ENCODE assay signal across 1 cellular context in the genomic region with DNA sequence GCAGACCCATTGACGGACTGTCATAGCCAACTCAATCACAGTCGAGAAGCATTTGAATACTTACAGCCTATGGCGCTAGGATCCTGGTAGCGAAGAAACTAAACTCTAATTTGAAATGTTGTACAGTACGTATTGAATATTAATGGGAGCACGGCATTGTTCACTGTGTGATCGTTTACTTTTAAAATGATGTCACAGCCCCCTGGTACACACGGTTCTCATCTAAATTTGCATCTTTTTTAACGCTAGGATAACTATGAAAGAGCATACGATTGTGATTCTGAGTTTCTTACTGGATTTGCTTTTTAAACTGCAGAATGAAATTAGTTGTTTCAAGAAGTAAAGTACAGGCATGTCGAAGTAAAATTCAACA.
TF ChIP-seq lines count a peak whose summit lies in the region.

No MANE protein-coding gene starts in this region.

TF ChIP-seq in GM12878, 131 proteins besides CTCF, POLR2A, EP300 and RAD21 (continued from another document):
- TF ChIP-seq, protein P1, sequence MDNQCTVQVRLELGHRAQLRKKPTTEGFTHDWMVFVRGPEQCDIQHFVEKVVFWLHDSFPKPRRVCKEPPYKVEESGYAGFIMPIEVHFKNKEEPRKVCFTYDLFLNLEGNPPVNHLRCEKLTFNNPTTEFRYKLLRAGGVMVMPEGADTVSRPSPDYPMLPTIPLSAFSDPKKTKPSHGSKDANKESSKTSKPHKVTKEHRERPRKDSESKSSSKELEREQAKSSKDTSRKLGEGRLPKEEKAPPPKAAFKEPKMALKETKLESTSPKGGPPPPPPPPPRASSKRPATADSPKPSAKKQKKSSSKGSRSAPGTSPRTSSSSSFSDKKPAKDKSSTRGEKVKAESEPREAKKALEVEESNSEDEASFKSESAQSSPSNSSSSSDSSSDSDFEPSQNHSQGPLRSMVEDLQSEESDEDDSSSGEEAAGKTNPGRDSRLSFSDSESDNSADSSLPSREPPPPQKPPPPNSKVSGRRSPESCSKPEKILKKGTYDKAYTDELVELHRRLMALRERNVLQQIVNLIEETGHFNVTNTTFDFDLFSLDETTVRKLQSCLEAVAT (IDR thresholded peaks at IDR 0.05) = peak; percentile 49; the same call in 1 of the 2 replicates
- TF ChIP-seq SMARCA5 (IDR thresholded peaks at IDR 0.05) = no peak
TF ChIP-seq in GM12878: peak in this region for 9.
